In genomic region chr2:17276220-17276619, GRCh38 we compare ENCODE assay signal across 35 cellular contexts.
"Had no signal": no experiment of that assay in that cellular context is flagged by ENCODE, and none has a peak within 500 bp of the region (broad histone marks: within the 10 kb centered on the region; RNA-seq: fewer than 3 reads in every experiment).

No MANE protein-coding gene starts in this region.

- H3K9me3 ChIP-seq: MG63 had no signal

- H3K36me3 ChIP-seq: MG63 had no signal

- DNase-seq: Karpas-422, Kasumi-1, MG63, MM.1S, MV-4-11, NCI-H1048, NCI-H1092, NCI-H1092 treated with DMSO at 0.1 percent for 48 hours, NCI-H1105, NCI-H1105 treated with DMSO at 0.1 percent for 48 hours, NCI-H1417, NCI-H1417 treated with DMSO at 0.1 percent for 48 hours, NCI-H1436, NCI-H1436 treated with DMSO at 0.1 percent for 48 hours, NCI-H146, NCI-H1694, NCI-H1694 treated with DMSO at 0.1 percent for 48 hours, NCI-H187, NCI-H187 treated with DMSO at 0.1 percent for 48 hours, NCI-H1930, NCI-H2029, NCI-H2029 treated with DMSO at 0.1 percent for 48 hours, NCI-H2081, NCI-H2081 treated with DMSO at 0.1 percent for 48 hours, NCI-H2107, NCI-H2171, NCI-H2171 treated with DMSO at 0.1 percent for 48 hours, NCI-H2227 treated with DMSO at 0.1 percent for 48 hours, NCI-H226, NCI-H345, NCI-H446, NCI-H446 treated with DMSO at 0.1 percent for 48 hours, NCI-H510A, NCI-H510A treated with DMSO at 0.1 percent for 48 hours, NCI-H524 had no signal

- H3K27me3 ChIP-seq: MG63 had no signal

- H3K4me3 ChIP-seq: MG63 had no signal
